In the genomic region with DNA sequence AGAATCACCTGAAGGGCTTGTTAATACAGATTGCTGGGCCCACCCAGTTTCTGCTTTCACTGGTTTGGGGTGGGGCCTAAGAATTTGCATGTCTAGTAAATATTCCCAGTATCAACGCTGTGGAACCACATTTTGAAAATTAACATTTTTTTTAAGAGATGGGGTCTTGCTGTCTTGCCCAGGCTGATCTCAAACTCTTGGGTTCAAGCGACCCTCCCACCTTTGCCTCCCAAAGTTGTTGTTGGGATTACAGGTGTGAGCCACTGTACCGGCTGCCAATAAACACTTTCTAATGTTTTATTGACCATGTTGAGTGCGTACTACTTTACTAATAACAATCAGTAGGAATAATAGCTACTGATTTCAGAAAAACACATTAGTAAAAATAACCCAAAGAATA, we compare ENCODE assay signal across 9 cellular contexts. TPM values are rescaled to one million over a fixed set of nuclear protein-coding genes. Genes with fewer than 3 reads are reported as not detected.
DNase-seq lines count a peak whose midpoint lies in the region; ATAC-seq, FAIRE-seq and TF ChIP-seq lines count a peak whose summit lies in the region.
"Had no signal": no experiment of that assay in that cellular context is flagged by ENCODE, and none has a peak within 500 bp of the region (broad histone marks: within the 10 kb centered on the region; RNA-seq: fewer than 3 reads in every experiment).

No MANE protein-coding gene starts in this region.

- H3K4me1 Mint-ChIP-seq in stimulated activated naive CD8-positive, alpha-beta T cell treated with anti-CD3 and anti-CD28 coated beads, Interleukin-15, Interleukin-2, amounts not matched to agents 100 ng/mL and 50 ng/mL, for 24 hours (ENCODE audit: low read depth): peaks cover 71% of the 10 kb centered on the region
- H3K4me1 Mint-ChIP-seq in astrocyte (ENCODE audit: low read depth, unreplicated experiment): peaks cover 35% of the 10 kb centered on the region

- H3K4me1 ChIP-seq in astrocyte (ENCODE audit: insufficient read depth, low read length): peaks cover 24% of the 10 kb centered on the region
- H3K4me1 ChIP-seq in mesodermal cell (ENCODE audit: control insufficient read depth, insufficient read depth, low read length, poor library complexity, severe bottlenecking): peaks cover 20% of the 10 kb centered on the region

- H3K27ac Mint-ChIP-seq in stimulated activated naive CD8-positive, alpha-beta T cell treated with anti-CD3 and anti-CD28 coated beads, Interleukin-15, Interleukin-2, amounts not matched to agents 100 ng/mL and 50 ng/mL, for 24 hours: peak overlapping the region; percentile 98
- H3K27ac Mint-ChIP-seq in astrocyte (ENCODE audit: unreplicated experiment): peak overlapping the region; percentile 53

- H3K9me3 ChIP-seq in astrocyte (ENCODE audit: insufficient read depth, low read depth, low read length) (no peaks in the 10 kb centered on the region), mesodermal cell (ENCODE audit: control insufficient read depth, low read length) (no peaks in the 10 kb centered on the region)

- H3K27ac ChIP-seq in astrocyte (ENCODE audit: low read depth, low read length) (no peak overlapping the region), mesodermal cell (ENCODE audit: low read depth, low read length, severe bottlenecking) (no peak overlapping the region)

- no peak for TF ChIP-seq CTCF in astrocyte (IDR thresholded peaks at IDR 0.05; ENCODE audit: insufficient read depth, low read depth, low read length)

- no peaks in the 10 kb centered on the region for H3K27me3 ChIP-seq in astrocyte (ENCODE audit: insufficient read depth, low read length)

- H3K4me3 ChIP-seq in astrocyte (ENCODE audit: insufficient read depth, low read depth, low read length): peak overlapping the region; percentile 96
- peak overlapping the region; percentile 94 for H3K4me3 ChIP-seq in mesodermal cell (ENCODE audit: extremely low read depth, insufficient read depth, low read length, poor library complexity, severe bottlenecking)

- no peaks in the 10 kb centered on the region for H3K27me3 Mint-ChIP-seq in stimulated activated naive CD8-positive, alpha-beta T cell treated with anti-CD3 and anti-CD28 coated beads, Interleukin-15, Interleukin-2, amounts not matched to agents 100 ng/mL and 50 ng/mL, for 24 hours
- no peaks in the 10 kb centered on the region for H3K27me3 Mint-ChIP-seq in astrocyte (ENCODE audit: low read depth, unreplicated experiment)

- peaks cover 72% of the 10 kb centered on the region for H3K36me3 Mint-ChIP-seq in stimulated activated naive CD8-positive, alpha-beta T cell treated with anti-CD3 and anti-CD28 coated beads, Interleukin-15, Interleukin-2, amounts not matched to agents 100 ng/mL and 50 ng/mL, for 24 hours (ENCODE audit: low read depth)
- peaks cover 43% of the 10 kb centered on the region for H3K36me3 Mint-ChIP-seq in astrocyte (ENCODE audit: low read depth, unreplicated experiment)

- 80 to 94% methylated on average over 1 to 2 of the region's 4 CpGs for WGBS in mesodermal cell (ENCODE audit: insufficient coverage in 2 of 2), 2 experiments

- FAIRE-seq in astrocyte (lab: Jason Lieb, UNC): no peak

- H3K9ac ChIP-seq in astrocyte (ENCODE audit: low read length): peak overlapping the region; percentile 99

- H3K4me3 Mint-ChIP-seq in stimulated activated naive CD8-positive, alpha-beta T cell treated with anti-CD3 and anti-CD28 coated beads, Interleukin-15, Interleukin-2, amounts not matched to agents 100 ng/mL and 50 ng/mL, for 24 hours: peak overlapping the region; percentile 95
- peak overlapping the region; percentile 97 for H3K4me3 Mint-ChIP-seq in astrocyte (ENCODE audit: unreplicated experiment)

- H4K20me1 ChIP-seq in astrocyte (ENCODE audit: insufficient read depth, low read length): peaks cover 72% of the 10 kb centered on the region

- no peak for DNase-seq in stimulated activated naive CD8-positive, alpha-beta T cell treated with anti-CD3 and anti-CD28 coated beads, Interleukin-15, Interleukin-2, amounts not matched to agents 100 U/mL and 50 U/mL, for 24 hours
- DNase-seq in astrocyte (ENCODE audit: low read depth) (no peak), amygdala (lab: John Stamatoyannopoulos, UW) (no peak), epidermal melanocyte (ENCODE audit: insufficient read length, low spot score) (no peak)
- DNase-seq: NCI-H524 had no signal

- ATAC-seq in stimulated activated naive CD8-positive, alpha-beta T cell treated with anti-CD3 and anti-CD28 coated beads, Interleukin-15, Interleukin-2, amounts not matched to agents 100 U/mL and 50 U/mL, for 24 hours: no peak
- ATAC-seq in HG03175 (IDR thresholded peaks at IDR 0.05; ENCODE audit: unreplicated experiment): no peak
- no peak for ATAC-seq in HG03457 (IDR thresholded peaks at IDR 0.05; ENCODE audit: unreplicated experiment)

- H3K9me3 Mint-ChIP-seq in stimulated activated naive CD8-positive, alpha-beta T cell treated with anti-CD3 and anti-CD28 coated beads, Interleukin-15, Interleukin-2, amounts not matched to agents 100 ng/mL and 50 ng/mL, for 24 hours: no peaks in the 10 kb centered on the region
- no peaks in the 10 kb centered on the region for H3K9me3 Mint-ChIP-seq in astrocyte (ENCODE audit: unreplicated experiment)

- H3K4me2 ChIP-seq in astrocyte (ENCODE audit: low read length): peak overlapping the region; percentile 94

- no peak overlapping the region for H2AFZ ChIP-seq in astrocyte (ENCODE audit: low read depth, low read length)

- peaks cover 73% of the 10 kb centered on the region for H3K79me2 ChIP-seq in astrocyte (ENCODE audit: insufficient read depth, low read length)

- peaks cover 59% of the 10 kb centered on the region for H3K36me3 ChIP-seq in astrocyte (ENCODE audit: insufficient read depth, low read length)
- peaks cover 66% of the 10 kb centered on the region for H3K36me3 ChIP-seq in mesodermal cell (ENCODE audit: control insufficient read depth, insufficient read depth, low read length)

RNA-seq across cellular contexts. Expression of gene EIF4G2, which starts 2.5 kb away (rescaled TPM):
- total RNA-seq in astrocyte: 1,309 and 1,364 TPM in 2 replicates
- 833 TPM for polyA plus RNA-seq in mesodermal cell (2013, experiment 1 of 2)
- 863 TPM for polyA plus RNA-seq in mesodermal cell (2013, experiment 2 of 2)

RNA-seq across cellular contexts. Expression of gene ZBED5, which starts 51.6 kb away (rescaled TPM):
- total RNA-seq in astrocyte: 32.9 and 35.1 TPM in 2 replicates
- polyA plus RNA-seq in mesodermal cell (2013, experiment 1 of 2): 50.3 TPM
- 47.3 TPM for polyA plus RNA-seq in mesodermal cell (2013, experiment 2 of 2)

RNA-seq across cellular contexts. Expression of gene CTR9, which starts 55.2 kb away (rescaled TPM):
- 29.3 and 36.0 TPM in 2 replicates for total RNA-seq in astrocyte
- 33.8 TPM for polyA plus RNA-seq in mesodermal cell (2013, experiment 1 of 2)
- polyA plus RNA-seq in mesodermal cell (2013, experiment 2 of 2): 33.3 TPM
